29 cellular contexts compared by ENCODE assay signal in the genomic region with DNA sequence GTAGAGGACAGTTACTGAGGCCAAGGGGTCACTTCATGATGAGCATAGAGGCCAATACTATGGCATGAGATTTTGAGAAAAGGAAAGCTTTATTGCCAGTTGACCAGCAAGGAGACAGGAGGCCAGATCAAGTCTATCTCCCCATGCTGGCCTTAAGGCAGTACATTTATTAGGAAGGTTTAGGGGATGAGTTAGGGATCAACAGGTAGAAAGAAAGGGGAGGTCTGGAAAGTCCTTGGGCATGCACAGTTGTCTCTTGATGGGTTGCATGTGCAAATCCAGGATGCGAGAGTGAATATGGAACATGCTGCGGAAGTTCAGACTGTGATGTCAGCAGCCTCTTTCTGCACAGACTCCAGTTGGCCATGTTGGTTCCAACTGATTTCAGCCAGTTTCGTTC. TPM values are rescaled to one million over a fixed set of nuclear protein-coding genes. Genes with fewer than 3 reads are reported as not detected.
DNase-seq lines count a peak whose midpoint lies in the region; ATAC-seq, FAIRE-seq and TF ChIP-seq lines count a peak whose summit lies in the region.
"Had no signal": no experiment of that assay in that cellular context is flagged by ENCODE, and none has a peak within 500 bp of the region (broad histone marks: within the 10 kb centered on the region; RNA-seq: fewer than 3 reads in every experiment).

No MANE protein-coding gene starts in this region.

- H3K4me3 Mint-ChIP-seq in activated CD8-positive, alpha-beta T cell treated with anti-CD3 and anti-CD28 coated beads for 36 hours: peak overlapping the region; percentile 91
- no peak overlapping the region for H3K4me3 Mint-ChIP-seq in activated CD8-positive, alpha-beta T cell treated with anti-CD3 and anti-CD28 coated beads, Interleukin-2, amount 10 ng/mL, durations not matched to agents 7 days and 5 days

- H3K4me3 ChIP-seq in body of pancreas: no peak overlapping the region
- H3K4me3 ChIP-seq in pancreas: no peak overlapping the region
- H3K4me3 ChIP-seq: ascending aorta, MG63, Peyer's patch had no signal

- H3K27ac ChIP-seq in body of pancreas (peak overlapping the region; percentile 48 to 95 (median 88)), pancreas (peak overlapping the region in 3 of 4 donors; percentile 11 to 91 (median 87))
- H3K27ac ChIP-seq: ascending aorta, Peyer's patch had no signal

- CTCF ChIA-PET in activated CD8-positive, alpha-beta T cell treated with anti-CD3 and anti-CD28 coated beads for 36 hours (lab: Charles Lee): interaction anchor here (0.7 to 2.4 kb wide), 6 partner anchors 10 to 358 kb away, joined by 3 to 15 read pairs (median 6); no protein-coding TSS in a partner anchor
- CTCF ChIA-PET in activated CD8-positive, alpha-beta T cell treated with anti-CD3 and anti-CD28 coated beads, Interleukin-2, amount 10 ng/mL, durations not matched to agents 7 days and 5 days (lab: Charles Lee): interaction anchor here (1.0 to 1.6 kb wide), 3 partner anchors 9 to 95 kb away, joined by 3 to 7 read pairs (median 5); no protein-coding TSS in a partner anchor

- DNase-seq in activated CD8-positive, alpha-beta T cell treated with anti-CD3 and anti-CD28 coated beads for 36 hours: no peak
- DNase-seq in activated CD8-positive, alpha-beta T cell treated with anti-CD3 and anti-CD28 coated beads, Interleukin-2, amount 10 ng/mL, durations not matched to agents 7 days and 5 days: no peak
- DNase-seq in ELF-1 (ENCODE audit: low read depth, low spot score): peak; percentile 20
- no peak for DNase-seq in body of pancreas
- no peak for DNase-seq in pancreas
- DNase-seq in occipital lobe (lab: John Stamatoyannopoulos, UW): no peak
- DNase-seq in urothelium cell line (ENCODE audit: low spot score): no peak
- no peak for DNase-seq in NCI-H345 (lab: John Stamatoyannopoulos, UW)
- DNase-seq: activated CD4-positive, alpha-beta T cell treated with anti-CD3 and anti-CD28 coated beads for 1 hour; activated naive CD4-positive, alpha-beta T cell treated with anti-CD3 and anti-CD28 coated beads, Interleukin-2, amount 50 U/mL, for 16 hours; caudate nucleus; CD4-positive, alpha-beta memory T cell; effector memory CD8-positive, alpha-beta T cell; erythroblast; GOT3; KBM-7; left ventricle myocardium superior; MG63; NCI-H1105; NCI-H187; NCI-H82; Peyer's patch; SHP77 treated with DMSO at 0.1 percent for 48 hours; stimulated activated CD4-positive, alpha-beta T cell treated with anti-CD3 and anti-CD28 coated beads, Interleukin-4, amount 100 ng/mL, for 24 hours had no signal

- H3K4me1 ChIP-seq in body of pancreas (peaks cover 22% of the 10 kb centered on the region), pancreas (peaks cover 0 to 9% (median 0%) of the 10 kb centered on the region in 3 donors)
- H3K4me1 ChIP-seq: Peyer's patch had no signal

- H3K27me3 ChIP-seq in body of pancreas (no peaks in the 10 kb centered on the region), pancreas (no peaks in the 10 kb centered on the region)
- H3K27me3 ChIP-seq: ascending aorta, MG63, Peyer's patch had no signal

- POLR2A ChIA-PET in activated CD8-positive, alpha-beta T cell treated with anti-CD3 and anti-CD28 coated beads for 36 hours (lab: Charles Lee): interaction anchor here (0.7 to 0.9 kb wide), 2 partner anchors 34 to 38 kb away, joined by 3 to 4 read pairs; no protein-coding TSS in a partner anchor
- POLR2A ChIA-PET in activated CD8-positive, alpha-beta T cell treated with anti-CD3 and anti-CD28 coated beads, Interleukin-2, amount 10 ng/mL, durations not matched to agents 7 days and 5 days (lab: Charles Lee): no interaction called here

- H3K9me3 Mint-ChIP-seq in activated CD8-positive, alpha-beta T cell treated with anti-CD3 and anti-CD28 coated beads for 36 hours: no peaks in the 10 kb centered on the region
- no peaks in the 10 kb centered on the region for H3K9me3 Mint-ChIP-seq in activated CD8-positive, alpha-beta T cell treated with anti-CD3 and anti-CD28 coated beads, Interleukin-2, amount 10 ng/mL, durations not matched to agents 7 days and 5 days (ENCODE audit: insufficient read depth)
- H3K9me3 Mint-ChIP-seq: activated T-helper 1 cell treated with anti-CD3 and anti-CD28 coated beads, Interleukin-12 subunit alpha, Interleukin-12 subunit beta, Interleukin-2, Interleukin-4 antibody, amounts not matched to agents 30 ng/mL and 10 ng/mL and 1 ng/mL, durations not matched to agents 14 hours and 24 hours and 36 hours; CD4-positive, alpha-beta memory T cell; effector memory CD8-positive, alpha-beta T cell; T-helper 2 cell treated with Interferon-gamma antibody and Interleukin-4, amounts not matched to agents 5 μg/mL and 100 μg/mL, for 36 hours had no signal

- peaks cover 2% of the 10 kb centered on the region for H3K4me1 Mint-ChIP-seq in activated CD8-positive, alpha-beta T cell treated with anti-CD3 and anti-CD28 coated beads for 36 hours (ENCODE audit: low read depth)
- peaks cover 9% of the 10 kb centered on the region for H3K4me1 Mint-ChIP-seq in activated CD8-positive, alpha-beta T cell treated with anti-CD3 and anti-CD28 coated beads, Interleukin-2, amount 10 ng/mL, durations not matched to agents 7 days and 5 days (ENCODE audit: low read depth)

- no peaks in the 10 kb centered on the region for H3K27me3 Mint-ChIP-seq in activated CD8-positive, alpha-beta T cell treated with anti-CD3 and anti-CD28 coated beads for 36 hours
- no peaks in the 10 kb centered on the region for H3K27me3 Mint-ChIP-seq in activated CD8-positive, alpha-beta T cell treated with anti-CD3 and anti-CD28 coated beads, Interleukin-2, amount 10 ng/mL, durations not matched to agents 7 days and 5 days (ENCODE audit: low read depth)
- H3K27me3 Mint-ChIP-seq: CD4-positive, alpha-beta memory T cell; effector memory CD8-positive, alpha-beta T cell had no signal

- no peak for TF ChIP-seq POLR2A in body of pancreas (IDR thresholded peaks at IDR 0.05)

- WGBS in body of pancreas, 2 donors: 84 to 89% methylated on average over 3 of the region's 3 CpGs
- 84 to 89% methylated on average over 3 of the region's 3 CpGs for WGBS in pancreas, 2 donors

- TF ChIP-seq CTCF in activated CD8-positive, alpha-beta T cell treated with anti-CD3 and anti-CD28 coated beads for 36 hours (IDR thresholded peaks at IDR 0.05): no peak
- TF ChIP-seq CTCF in body of pancreas (IDR thresholded peaks at IDR 0.05) (no peak), pancreas (IDR thresholded peaks at IDR 0.05) (no peak)

- intact Hi-C loops in activated CD8-positive, alpha-beta T cell treated with anti-CD3 and anti-CD28 coated beads for 36 hours (cut with micrococcal nuclease): no loop called here
- intact Hi-C loops in body of pancreas (cut with DNase I): no loop called here
- intact Hi-C loops in pancreas (cut with DNase I): no loop called here

- no peaks in the 10 kb centered on the region for H3K9me3 ChIP-seq in body of pancreas
- H3K9me3 ChIP-seq in pancreas: no peaks in the 10 kb centered on the region
- H3K9me3 ChIP-seq: ascending aorta, MG63, Peyer's patch had no signal

- no peak for ATAC-seq in activated CD8-positive, alpha-beta T cell treated with anti-CD3 and anti-CD28 coated beads for 36 hours
- no peak for ATAC-seq in activated CD8-positive, alpha-beta T cell treated with anti-CD3 and anti-CD28 coated beads, Interleukin-2, amount 10 ng/mL, durations not matched to agents 7 days and 5 days
- ATAC-seq in body of pancreas: no peak
- ATAC-seq in pancreas: no peak
- ATAC-seq: effector memory CD8-positive, alpha-beta T cell; left ventricle myocardium superior had no signal

- H3K36me3 Mint-ChIP-seq in activated CD8-positive, alpha-beta T cell treated with anti-CD3 and anti-CD28 coated beads for 36 hours (ENCODE audit: low read depth): no peaks in the 10 kb centered on the region
- H3K36me3 Mint-ChIP-seq in activated CD8-positive, alpha-beta T cell treated with anti-CD3 and anti-CD28 coated beads, Interleukin-2, amount 10 ng/mL, durations not matched to agents 7 days and 5 days (ENCODE audit: low read depth): no peaks in the 10 kb centered on the region

- H3K27ac Mint-ChIP-seq in activated CD8-positive, alpha-beta T cell treated with anti-CD3 and anti-CD28 coated beads for 36 hours: no peak overlapping the region
- H3K27ac Mint-ChIP-seq in activated CD8-positive, alpha-beta T cell treated with anti-CD3 and anti-CD28 coated beads, Interleukin-2, amount 10 ng/mL, durations not matched to agents 7 days and 5 days: no peak overlapping the region
- H3K27ac Mint-ChIP-seq: effector memory CD8-positive, alpha-beta T cell had no signal

- FAIRE-seq in pancreas (lab: Jason Lieb, UNC) (no peak), urothelium cell line (lab: Jason Lieb, UNC) (no peak)
- FAIRE-seq: GM18507, keratinocyte had no signal

- H3K36me3 ChIP-seq in body of pancreas (replicated peaks in 1 of 2; ENCODE audit: insufficient read depth in 1 of 2, low read depth in 2 of 2): no peaks in the 10 kb centered on the region
- no peaks in the 10 kb centered on the region for H3K36me3 ChIP-seq in pancreas
- H3K36me3 ChIP-seq: ascending aorta, MG63, Peyer's patch had no signal

RNA-seq across cellular contexts. Expression of gene LSM14A, which starts 36.2 kb away (rescaled TPM):
- total RNA-seq in activated CD8-positive, alpha-beta T cell treated with anti-CD3 and anti-CD28 coated beads for 36 hours: 10 to 100 TPM; 98.6 to 99.3 TPM
- total RNA-seq in activated CD8-positive, alpha-beta T cell treated with anti-CD3 and anti-CD28 coated beads, Interleukin-2, amount 10 ng/mL, durations not matched to agents 7 days and 5 days: 100 to 1,000 TPM; 133 to 139 TPM
- 10 to 100 TPM; 63.6 to 95.9 TPM for total RNA-seq in body of pancreas
- 10 to 100 TPM; 36.0 to 56.8 (median 46.0) TPM for total RNA-seq in pancreas
- polyA plus RNA-seq in pancreas: 10 to 100 TPM; 32.0 to 41.4 TPM
- total RNA-seq in occipital lobe: 69.1 TPM
